Comparison of ENCODE assay signal across 8 cellular contexts in genomic region chrX:152926279-152926678, GRCh38. TPM values are rescaled to one million over a fixed set of nuclear protein-coding genes. Genes with fewer than 3 reads are reported as not detected.
DNase-seq lines count a peak whose midpoint lies in the region; ATAC-seq and TF ChIP-seq lines count a peak whose summit lies in the region.

No MANE protein-coding gene starts in this region.

- H3K4me3 ChIP-seq in uterus = no peak overlapping the region

- peaks cover 53% of the 10 kb centered on the region for H3K9me3 Mint-ChIP-seq in nephron progenitor cell

- ATAC-seq in GM18505 (IDR thresholded peaks at IDR 0.05; ENCODE audit: unreplicated experiment) = peak; percentile 70
- peak; percentile 64 for ATAC-seq in HG03108 (IDR thresholded peaks at IDR 0.05; ENCODE audit: unreplicated experiment)

- DNase-seq in AG09319 (ENCODE audit: extremely low read depth, low read depth) (peak; percentile 35), NCI-H345 treated with DMSO at 0.1 percent for 48 hours (lab: John Stamatoyannopoulos, UW; ENCODE audit: unreplicated experiment) (peak; percentile 11), ecto neural progenitor cell (ENCODE audit: low spot score) (peak; percentile 55), nephron progenitor cell (peak; percentile 46), uterus (peak; percentile 72 to 81)
- peak; percentile 8 to 21 for DNase-seq in activated CD4-positive, alpha-beta T cell treated with anti-CD3 and anti-CD28 coated beads, Interleukin-2, amount 50 U/mL, for 24 hours (ENCODE audit: low read depth in 1 of 2, low spot score in 1 of 2)

- no peaks in the 10 kb centered on the region for H3K36me3 ChIP-seq in uterus

- TF ChIP-seq CTCF in AG09319 (IDR thresholded peaks at IDR 0.05; ENCODE audit: low read depth, low read length) (peak; percentile 43), nephron progenitor cell (IDR thresholded peaks at IDR 0.05) (peak; percentile 38), uterus (IDR thresholded peaks at IDR 0.05) (peak in 3 of 4 experiments; percentile 27 to 45 (median 32))

- no peaks in the 10 kb centered on the region for H3K27me3 Mint-ChIP-seq in nephron progenitor cell (ENCODE audit: low read depth, poor library complexity)

- H3K27ac ChIP-seq in uterus = no peak overlapping the region

- intact Hi-C loops in uterus (cut with DNase I; ENCODE audit: low total_unique reads) = no loop called here

- no peak overlapping the region for H3K27ac Mint-ChIP-seq in nephron progenitor cell

- H3K27me3 ChIP-seq in uterus = no peaks in the 10 kb centered on the region

- peaks cover 35% of the 10 kb centered on the region for H3K4me1 Mint-ChIP-seq in nephron progenitor cell

- no peaks in the 10 kb centered on the region for H3K9me3 ChIP-seq in uterus

- no peak overlapping the region for H3K4me3 Mint-ChIP-seq in nephron progenitor cell

- H3K36me3 Mint-ChIP-seq in nephron progenitor cell (ENCODE audit: low read depth) = no peaks in the 10 kb centered on the region

- H3K4me1 ChIP-seq in uterus = no peaks in the 10 kb centered on the region

- TF ChIP-seq POLR2A in GM18505 (IDR thresholded peaks at IDR 0.05; ENCODE audit: borderline replicate concordance, extremely low read depth, insufficient read depth, insufficient read length) (no peak), uterus (IDR thresholded peaks at IDR 0.05) (no peak)

RNA-seq across cellular contexts. Expression of gene ZNF185, which starts 28.4 kb away (rescaled TPM):
- 10 to 100 TPM in 2 of 4 donors, 1 to 10 TPM in 2; 1.3 to 32.6 (median 12.1) TPM for total RNA-seq in uterus

Comparison
In these comparisons a context has a peak if more than half of its experiments do, and no peak if none do; other contexts are left out.
1. DNase-seq: peak in every context shown above with its lines; median percentile 76 in uterus; 55 in ecto neural progenitor cell; 46 in nephron progenitor cell; 35 in AG09319; 14 in activated CD4-positive, alpha-beta T cell treated with anti-CD3 and anti-CD28 coated beads, Interleukin-2, amount 50 U/mL, for 24 hours; 11 in NCI-H345 treated with DMSO at 0.1 percent for 48 hours.